ENCODE assay signal across 28 cellular contexts in the genomic region with DNA sequence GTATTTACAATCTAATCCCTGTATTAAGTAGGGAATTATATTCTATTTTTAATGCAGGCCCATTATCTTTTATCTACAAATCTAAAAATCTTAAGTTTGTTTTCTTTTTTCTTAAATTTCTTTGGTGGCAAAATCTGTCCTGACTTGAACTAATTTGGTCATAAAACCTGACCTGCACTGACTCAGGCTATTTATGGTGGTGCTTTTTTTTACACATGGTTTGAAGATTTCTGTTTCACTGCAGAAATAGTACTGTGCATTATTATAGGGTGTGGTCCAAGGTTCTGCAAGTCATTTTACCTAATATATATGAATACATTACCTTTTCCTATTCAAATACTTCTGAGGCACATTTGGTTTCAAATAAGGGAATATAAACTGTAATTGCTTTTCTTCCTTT.
DNase-seq lines count a peak whose midpoint lies in the region; ATAC-seq, FAIRE-seq and TF ChIP-seq lines count a peak whose summit lies in the region.
"Had no signal": no experiment of that assay in that cellular context is flagged by ENCODE, and none has a peak within 500 bp of the region (broad histone marks: within the 10 kb centered on the region; RNA-seq: fewer than 3 reads in every experiment).

No MANE protein-coding gene starts in this region.

- no peaks in the 10 kb centered on the region for H3K36me3 ChIP-seq in left ventricle myocardium inferior
- H3K36me3 ChIP-seq: right lobe of liver, vagina, WERI-Rb-1 had no signal

- DNase-seq in left ventricle myocardium inferior (no peak), Right ventricle myocardium superior (no peak), NOMO-1 treated with dmso at 0.1 percent for 144 hours (lab: John Stamatoyannopoulos, UW; ENCODE audit: unreplicated experiment) (peak; percentile 62), frontal cortex (ENCODE audit: low spot score in 2 of 2) (no peak), amniotic stem cell (lab: John Stamatoyannopoulos, UW) (no peak)
- DNase-seq: activated CD4-positive, alpha-beta T cell treated with anti-CD3 and anti-CD28 coated beads, Interleukin-2, amount 10 ng/mL, durations not matched to agents 24 days and 14 days; activated gamma-delta T cell treated with Interleukin-2 at 50 U/mL for 16 hours; activated T-cell treated with anti-CD3 and anti-CD28 coated beads, Interleukin-2, amount 50 U/mL, for 4 hours; CD4-positive, alpha-beta memory T cell; EL; H7; head of caudate nucleus; NCI-H1417; NCI-H2029 treated with DMSO at 0.1 percent for 48 hours; NCI-H2227 treated with DMSO at 0.1 percent for 48 hours; NCI-H748 treated with DMSO at 0.1 percent for 48 hours; right lobe of liver; SHP77; stimulated activated naive CD4-positive, alpha-beta T cell treated with Interleukin-2 at 50 U/mL for 16 hours; SW 1271; T-helper 9 cell; WERI-Rb-1 had no signal

- peak; percentile 49 for FAIRE-seq in frontal cortex (lab: Jason Lieb, UNC)
- FAIRE-seq: GM12892 had no signal

- intact Hi-C loops in left ventricle myocardium inferior (cut with micrococcal nuclease): no loop called here
- intact Hi-C loops in Right ventricle myocardium superior (cut with DNase I): no loop called here

- no peak for TF ChIP-seq CTCF in left ventricle myocardium inferior (IDR thresholded peaks at IDR 0.05; ENCODE audit: borderline replicate concordance)

- no peak overlapping the region for H3K4me3 ChIP-seq in left ventricle myocardium inferior
- H3K4me3 ChIP-seq: A549, right lobe of liver, vagina had no signal

- no peaks in the 10 kb centered on the region for H3K27me3 ChIP-seq in left ventricle myocardium inferior (ENCODE audit: low read depth)
- H3K27me3 ChIP-seq: right lobe of liver, vagina had no signal

- H3K9me3 ChIP-seq in left ventricle myocardium inferior (replicated peaks): no peaks in the 10 kb centered on the region
- H3K9me3 ChIP-seq: A549, right lobe of liver, vagina had no signal

- peak overlapping the region; percentile 81 for H3K27ac ChIP-seq in left ventricle myocardium inferior (replicated peaks)
- H3K27ac ChIP-seq: right lobe of liver, vagina, WERI-Rb-1 had no signal

- ATAC-seq in Right ventricle myocardium superior (ENCODE audit: poor library complexity): no peak
- ATAC-seq in HG02588 (IDR thresholded peaks at IDR 0.05; ENCODE audit: unreplicated experiment): no peak
- no peak for ATAC-seq in GM21526 (IDR thresholded peaks at IDR 0.05; ENCODE audit: low FRiP score, unreplicated experiment)
- ATAC-seq in GM18870 (IDR thresholded peaks at IDR 0.05; ENCODE audit: unreplicated experiment): no peak
- ATAC-seq: A549; activated T-cell treated with anti-CD3 and anti-CD28 coated beads, Interleukin-2, amount 50 U/mL, for 4 hours; right lobe of liver had no signal

- peaks cover 61% of the 10 kb centered on the region for H3K4me1 ChIP-seq in left ventricle myocardium inferior
- H3K4me1 ChIP-seq: right lobe of liver had no signal
